ENCODE assay signal across 14 cellular contexts in genomic region chr12:27208414-27208750, GRCh38. TPM values are rescaled to one million over a fixed set of nuclear protein-coding genes. Genes with fewer than 3 reads are reported as not detected.
DNase-seq lines count a peak whose midpoint lies in the region; ATAC-seq and TF ChIP-seq lines count a peak whose summit lies in the region.
"Had no signal": no experiment of that assay in that cellular context is flagged by ENCODE, and none has a peak within 500 bp of the region (broad histone marks: within the 10 kb centered on the region; RNA-seq: fewer than 3 reads in every experiment).

No MANE protein-coding gene starts in this region.

- H3K9ac ChIP-seq in PC-3 (ENCODE audit: low read length): no peak overlapping the region
- H3K9ac ChIP-seq: BLaER1 had no signal

- H3K36me3 ChIP-seq in PC-3 (ENCODE audit: low read depth, low read length): no peaks in the 10 kb centered on the region
- no peaks in the 10 kb centered on the region for H3K36me3 ChIP-seq in transverse colon
- H3K36me3 ChIP-seq in tibial artery: no peaks in the 10 kb centered on the region
- H3K36me3 ChIP-seq: BLaER1, neutrophil, stomach had no signal

- no peaks in the 10 kb centered on the region for H3K9me3 ChIP-seq in PC-3 (ENCODE audit: low read length)
- H3K9me3 ChIP-seq in transverse colon: no peaks in the 10 kb centered on the region
- H3K9me3 ChIP-seq in tibial artery: peaks cover 0 to 5% (median 0%) of the 10 kb centered on the region in 3 donors
- H3K9me3 ChIP-seq: neutrophil had no signal

- intact Hi-C loops in PC-3 (cut with micrococcal nuclease): no loop called here
- intact Hi-C loops in transverse colon (cut with DNase I; ENCODE audit: low total_unique reads): no loop called here
- intact Hi-C loops in tibial artery (cut with DNase I; ENCODE audit: low total_unique reads): loop anchor here (2.0 kb wide), 1 partner anchor 24 kb away; no protein-coding TSS in a partner anchor

- no peak overlapping the region for H2AFZ ChIP-seq in PC-3 (ENCODE audit: low read length)

- WGBS in transverse colon (ENCODE audit: low coverage in 1 of 2), 2 donors: 71 to 75% methylated on average over 2 of the region's 2 CpGs

- ATAC-seq in GM18870 (IDR thresholded peaks at IDR 0.05; ENCODE audit: unreplicated experiment) (peak; percentile 15), GM21423 (IDR thresholded peaks at IDR 0.05; ENCODE audit: unreplicated experiment) (peak; percentile 15), HG02885 (IDR thresholded peaks at IDR 0.05; ENCODE audit: poor library complexity, unreplicated experiment) (peak; percentile 34), HG03571 (IDR thresholded peaks at IDR 0.05; ENCODE audit: unreplicated experiment) (peak; percentile 9), PC-3 (no peak)

- no peaks in the 10 kb centered on the region for H3K79me2 ChIP-seq in PC-3 (ENCODE audit: low read length)

- POLR2A ChIA-PET in PC-3 (lab: Charles Lee; ENCODE audit: unreplicated experiment): no interaction called here

- no peak for DNase-seq in PC-3
- no peak for DNase-seq in H4 (ENCODE audit: low spot score)
- DNase-seq in transverse colon: no peak
- DNase-seq in tibial artery: no peak
- DNase-seq: activated CD8-positive, alpha-beta memory T cell treated with anti-CD3 and anti-CD28 coated beads for 24 hours; effector CD8-positive, alpha-beta T cell; NCI-H1048; stomach had no signal

- BruUV-seq in PC-3 (replicated peaks; lab: Mats Ljungman, UMichigan): no TSS peak

- H3K27ac ChIP-seq in PC-3 (ENCODE audit: low read length) (no peak overlapping the region), transverse colon (no peak overlapping the region), tibial artery (no peak overlapping the region)
- H3K27ac ChIP-seq: BLaER1, neutrophil, stomach had no signal

- in situ Hi-C loops in transverse colon (cut with MboI; ENCODE audit: low pct_ligation_motif_present in 1 of 4, low pct_unique_long_range_greater_than_20kb in 1 of 4, low sequenced_read_pairs in 3 of 4): no loop called here

- no peaks in the 10 kb centered on the region for H3K4me1 ChIP-seq in PC-3 (ENCODE audit: insufficient read depth, low read length)
- H3K4me1 ChIP-seq in transverse colon: no peaks in the 10 kb centered on the region
- no peaks in the 10 kb centered on the region for H3K4me1 ChIP-seq in tibial artery
- H3K4me1 ChIP-seq: BLaER1, stomach had no signal

- no peak overlapping the region for H3K4me2 ChIP-seq in PC-3 (ENCODE audit: low read length)
- H3K4me2 ChIP-seq: BLaER1 had no signal

- CTCF ChIA-PET in PC-3 (lab: Charles Lee): no interaction called here

- no peaks in the 10 kb centered on the region for H3K9me2 ChIP-seq in PC-3 (replicated peaks; ENCODE audit: low read length)

- TF ChIP-seq CTCF in PC-3 (conservative IDR thresholded peaks at IDR 0.05; ENCODE audit: low read depth, low read length) (no peak), transverse colon (IDR thresholded peaks at IDR 0.05) (no peak), tibial artery (IDR thresholded peaks at IDR 0.05) (no peak)

- H3F3A ChIP-seq in PC-3 (ENCODE audit: low read length, unreplicated experiment): no peaks in the 10 kb centered on the region

- no peak overlapping the region for H3K4me3 ChIP-seq in PC-3 (ENCODE audit: low read length)
- H3K4me3 ChIP-seq in transverse colon: no peak overlapping the region
- H3K4me3 ChIP-seq in tibial artery: no peak overlapping the region
- H3K4me3 ChIP-seq: BLaER1, stomach had no signal

- no peak for TF ChIP-seq EP300 in transverse colon (IDR thresholded peaks at IDR 0.05; ENCODE audit: low read depth)

- no peak for TF ChIP-seq POLR2A in transverse colon (IDR thresholded peaks at IDR 0.05)

- H4K20me1 ChIP-seq in PC-3 (ENCODE audit: low read length): no peaks in the 10 kb centered on the region
- H4K20me1 ChIP-seq: BLaER1 had no signal

- no peaks in the 10 kb centered on the region for H3K27me3 ChIP-seq in PC-3 (ENCODE audit: low read length)
- H3K27me3 ChIP-seq in transverse colon: no peaks in the 10 kb centered on the region
- no peaks in the 10 kb centered on the region for H3K27me3 ChIP-seq in tibial artery
- H3K27me3 ChIP-seq: BLaER1, neutrophil, stomach had no signal

RNA-seq across cellular contexts. Expression of gene STK38L, which starts 35.7 kb away (rescaled TPM):
- 19.4 and 32.3 TPM in 2 replicates for total RNA-seq in PC-3 (2014; rRNA removed)
- 14.7 and 22.7 TPM in 2 replicates for total RNA-seq in H4 (2014; rRNA removed; shearing (Covaris generic))
- 10 to 100 TPM; 18.5 to 51.8 (median 40.9) TPM for total RNA-seq in transverse colon
